In the genomic region with DNA sequence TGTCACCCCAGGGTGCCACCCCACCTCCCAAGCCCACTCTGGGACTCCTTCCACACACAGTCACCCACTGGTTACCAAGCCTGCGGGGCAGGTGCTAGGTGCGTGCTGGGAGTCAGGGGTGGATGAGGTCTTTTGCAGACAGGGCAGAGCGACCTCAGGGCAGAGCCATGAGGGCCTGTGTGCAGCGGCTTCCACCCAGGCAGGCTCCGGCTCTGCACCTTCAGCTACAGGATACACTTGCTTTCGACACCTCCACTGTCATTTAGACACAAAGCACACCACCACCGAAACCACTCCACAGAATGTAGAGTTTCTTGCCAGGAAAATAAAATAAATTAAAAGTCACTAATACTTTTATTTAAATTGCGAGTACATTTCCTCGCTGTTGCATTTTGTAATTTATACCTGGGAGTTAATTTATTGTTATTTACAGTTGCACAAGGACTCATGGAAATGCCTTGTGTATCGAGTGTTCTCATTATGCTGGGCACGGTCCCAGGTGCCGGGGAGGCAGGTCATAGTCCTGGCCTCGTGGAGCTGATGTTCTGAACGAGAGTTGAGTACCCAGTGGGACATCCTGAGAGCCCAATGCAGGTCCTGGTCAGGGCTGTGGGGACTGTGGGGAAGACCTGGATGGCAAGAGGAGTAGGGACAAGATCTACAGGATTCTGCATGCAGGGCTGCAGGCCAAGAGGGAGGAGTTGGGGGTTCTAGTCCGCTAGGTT, we compare ENCODE assay signal across 1 cellular context.
TF ChIP-seq lines count a peak whose summit lies in the region.

No MANE protein-coding gene starts in this region.

TF ChIP-seq in HCT116, 20 proteins besides CTCF, POLR2A, EP300 and RAD21 (continued from another document):
- TF ChIP-seq REST (IDR thresholded peaks at IDR 0.05; ENCODE audit: low read depth) (no peak), FOSL1 (IDR thresholded peaks at IDR 0.05; ENCODE audit: low read depth) (no peak), JUND (IDR thresholded peaks at IDR 0.05) (no peak)
- TF ChIP-seq, protein P1, sequence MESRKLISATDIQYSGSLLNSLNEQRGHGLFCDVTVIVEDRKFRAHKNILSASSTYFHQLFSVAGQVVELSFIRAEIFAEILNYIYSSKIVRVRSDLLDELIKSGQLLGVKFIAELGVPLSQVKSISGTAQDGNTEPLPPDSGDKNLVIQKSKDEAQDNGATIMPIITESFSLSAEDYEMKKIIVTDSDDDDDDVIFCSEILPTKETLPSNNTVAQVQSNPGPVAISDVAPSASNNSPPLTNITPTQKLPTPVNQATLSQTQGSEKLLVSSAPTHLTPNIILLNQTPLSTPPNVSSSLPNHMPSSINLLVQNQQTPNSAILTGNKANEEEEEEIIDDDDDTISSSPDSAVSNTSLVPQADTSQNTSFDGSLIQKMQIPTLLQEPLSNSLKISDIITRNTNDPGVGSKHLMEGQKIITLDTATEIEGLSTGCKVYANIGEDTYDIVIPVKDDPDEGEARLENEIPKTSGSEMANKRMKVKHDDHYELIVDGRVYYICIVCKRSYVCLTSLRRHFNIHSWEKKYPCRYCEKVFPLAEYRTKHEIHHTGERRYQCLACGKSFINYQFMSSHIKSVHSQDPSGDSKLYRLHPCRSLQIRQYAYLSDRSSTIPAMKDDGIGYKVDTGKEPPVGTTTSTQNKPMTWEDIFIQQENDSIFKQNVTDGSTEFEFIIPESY (IDR thresholded peaks at IDR 0.05; ENCODE audit: extremely low read depth, insufficient replicate concordance, low read length): no peak
